Comparison of ENCODE assay signal across 11 cellular contexts in genomic region chr9:70229026-70229425, GRCh38. TPM values are rescaled to one million over a fixed set of nuclear protein-coding genes. Genes with fewer than 3 reads are reported as not detected.
DNase-seq lines count a peak whose midpoint lies in the region; ATAC-seq and TF ChIP-seq lines count a peak whose summit lies in the region.
"Had no signal": no experiment of that assay in that cellular context is flagged by ENCODE, and none has a peak within 500 bp of the region (broad histone marks: within the 10 kb centered on the region; RNA-seq: fewer than 3 reads in every experiment).

No MANE protein-coding gene starts in this region.

- TF ChIP-seq CTCF in foreskin fibroblast (IDR thresholded peaks at IDR 0.05; ENCODE audit: low read depth, low read length) (no peak), neural progenitor cell (IDR thresholded peaks at IDR 0.05) (no peak), Calu3 (IDR thresholded peaks at IDR 0.05; ENCODE audit: unreplicated experiment) (no peak), spleen (IDR thresholded peaks at IDR 0.05 in 8 of 11, conservative IDR thresholded peaks at IDR 0.05 in 3 of 11) (no peak)

- H3K9me3 ChIP-seq in neural progenitor cell (ENCODE audit: low read depth) (no peaks in the 10 kb centered on the region), spleen (no peaks in the 10 kb centered on the region)
- H3K9me3 ChIP-seq: neutrophil had no signal

- CTCF ChIA-PET in Calu3 (lab: Charles Lee), result no interaction called here

- no peaks in the 10 kb centered on the region for H3K79me2 ChIP-seq in neural progenitor cell (ENCODE audit: low read depth)

- no peak overlapping the region for H3K4me2 ChIP-seq in neural progenitor cell

- WGBS in spleen, 5 donors, result 80 to 91% (median 90%) methylated on average over 4 of the region's 4 CpGs

- H3K27ac Mint-ChIP-seq in neural progenitor cell (no peak overlapping the region), Calu3 (ENCODE audit: unreplicated experiment) (no peak overlapping the region)

- no peak overlapping the region for H3K4me3 Mint-ChIP-seq in neural progenitor cell
- no peak overlapping the region for H3K4me3 Mint-ChIP-seq in Calu3 (ENCODE audit: low read depth, unreplicated experiment)

- H2AFZ ChIP-seq in neural progenitor cell (replicated peaks), result peak overlapping the region; percentile 59

- H3K27me3 Mint-ChIP-seq in neural progenitor cell (ENCODE audit: insufficient read depth, low read depth) (no peaks in the 10 kb centered on the region), Calu3 (ENCODE audit: unreplicated experiment) (no peaks in the 10 kb centered on the region)

- BruUV-seq in Calu3 (replicated peaks; lab: Mats Ljungman, UMichigan), result no TSS peak

- no peak overlapping the region for H3K4me3 ChIP-seq in foreskin fibroblast (ENCODE audit: low read depth in 1 of 2, low read length in 2 of 2)
- no peak overlapping the region for H3K4me3 ChIP-seq in neural progenitor cell
- H3K4me3 ChIP-seq in spleen, result no peak overlapping the region

- peaks cover 6% of the 10 kb centered on the region for H3F3A ChIP-seq in neural progenitor cell (ENCODE audit: low read depth)

- intact Hi-C loops in Calu3 (cut with micrococcal nuclease; ENCODE audit: unreplicated experiment), result loop anchor here (10.0 kb wide), 1 partner anchor 254 kb away; no protein-coding TSS in a partner anchor
- intact Hi-C loops in spleen (cut with DNase I; ENCODE audit: low total_unique reads), result no loop called here

- ATAC-seq in HG03460 (IDR thresholded peaks at IDR 0.05; ENCODE audit: unreplicated experiment), result no peak

- TF ChIP-seq POLR2A in spleen (IDR thresholded peaks at IDR 0.05), result no peak

- DNase-seq in Daoy (ENCODE audit: low read depth) (peak; percentile 23), NCI-H2227 treated with DMSO at 0.1 percent for 48 hours (lab: John Stamatoyannopoulos, UW) (peak; percentile 64), foreskin fibroblast (peak; percentile 20 to 47), neural progenitor cell (ENCODE audit: low spot score) (peak; percentile 10), Calu3 (no peak), spleen (no peak)
- no peak for DNase-seq in activated naive CD4-positive, alpha-beta T cell treated with anti-CD3 and anti-CD28 coated beads, Interleukin-2, amount 50 U/mL, for 16 hours
- DNase-seq: activated CD4-positive, alpha-beta T cell treated with anti-CD3 and anti-CD28 coated beads, Interleukin-2, amount 50 U/mL, for 1 hour; DMS153 had no signal

- peaks cover 2% of the 10 kb centered on the region for H3K9me3 Mint-ChIP-seq in neural progenitor cell
- H3K9me3 Mint-ChIP-seq in Calu3 (ENCODE audit: low read depth, unreplicated experiment), result no peaks in the 10 kb centered on the region

- H3K9ac ChIP-seq in neural progenitor cell, result peak overlapping the region; percentile 5

- H3K4me1 ChIP-seq in neural progenitor cell (peaks cover 10% of the 10 kb centered on the region), spleen (no peaks in the 10 kb centered on the region)

- no peak overlapping the region for H3K27ac ChIP-seq in neural progenitor cell
- H3K27ac ChIP-seq in spleen, result no peak overlapping the region
- H3K27ac ChIP-seq: neutrophil had no signal

- H3K36me3 ChIP-seq in neural progenitor cell (no peaks in the 10 kb centered on the region), spleen (peaks cover 0 to 5% (median 0%) of the 10 kb centered on the region in 6 donors)
- H3K36me3 ChIP-seq: neutrophil had no signal

- H3K36me3 Mint-ChIP-seq in neural progenitor cell (no peaks in the 10 kb centered on the region), Calu3 (ENCODE audit: insufficient read depth, unreplicated experiment) (no peaks in the 10 kb centered on the region)

- H4K20me1 ChIP-seq in neural progenitor cell (ENCODE audit: low read depth), result no peaks in the 10 kb centered on the region

- H3K27me3 ChIP-seq in neural progenitor cell (no peaks in the 10 kb centered on the region), spleen (replicated peaks in 1 of 7) (no peaks in the 10 kb centered on the region)
- H3K27me3 ChIP-seq: neutrophil had no signal

- H3K4me1 Mint-ChIP-seq in neural progenitor cell (peaks cover 6% of the 10 kb centered on the region), Calu3 (ENCODE audit: low read depth, unreplicated experiment) (no peaks in the 10 kb centered on the region)

RNA-seq across cellular contexts. Expression of gene SMC5, which starts 29.8 kb away (rescaled TPM):
- 27.1 and 35.5 TPM in 2 replicates for total RNA-seq in Daoy (2014; rRNA removed; shearing (Covaris generic))
- 35.2 and 63.1 TPM in 2 replicates for total RNA-seq in neural progenitor cell (ENCODE audit: low replicate concordance)
- 26.4 and 28.6 TPM in 2 replicates for total RNA-seq in Calu3 (2022)
- total RNA-seq in spleen, result 10 to 100 TPM; 27.0 to 39.9 (median 31.8) TPM
- polyA plus RNA-seq in spleen, result 1 to 10 TPM; 7.4 to 9.7 (median 7.6) TPM

Comparison
In these comparisons a context has a peak if more than half of its experiments do, and no peak if none do; other contexts are left out.
1. DNase-seq: peak in Daoy (single experiment), NCI-H2227 treated with DMSO at 0.1 percent for 48 hours (single experiment), foreskin fibroblast (2 of 2) and neural progenitor cell (single experiment); none in activated naive CD4-positive, alpha-beta T cell treated with anti-CD3 and anti-CD28 coated beads, Interleukin-2, amount 50 U/mL, for 16 hours (single experiment), Calu3 (single experiment) and spleen (single experiment).